9 cellular contexts compared by ENCODE assay signal in the genomic region with DNA sequence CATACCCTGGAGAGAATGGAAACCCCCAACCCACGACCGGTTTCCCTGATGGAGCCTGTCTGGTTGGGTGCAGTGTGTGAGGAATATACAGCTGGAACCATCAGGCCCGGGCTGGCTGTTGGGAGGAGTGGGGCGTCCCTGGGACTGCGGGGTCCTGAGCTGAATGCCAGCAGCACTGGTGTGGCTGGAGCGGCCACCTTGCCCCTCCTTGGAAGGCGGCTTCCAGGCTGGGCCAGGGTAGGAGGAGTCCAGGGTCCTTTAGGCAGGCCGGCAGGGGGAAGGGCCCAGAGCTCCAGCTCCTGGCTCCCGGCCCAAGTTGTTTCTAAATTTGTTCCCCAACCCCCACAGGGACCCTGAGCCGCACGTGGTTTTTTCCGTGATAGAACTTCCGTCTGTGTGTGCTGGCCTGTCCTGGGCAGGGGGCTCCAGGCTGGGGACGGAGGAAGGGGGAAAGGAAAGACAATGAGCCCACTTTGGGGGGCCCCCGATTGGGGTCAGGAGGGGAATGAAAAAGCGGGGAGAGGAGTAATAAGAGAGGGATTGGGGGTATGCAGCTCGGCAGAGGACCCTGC. TPM values are rescaled to one million over a fixed set of nuclear protein-coding genes. Genes with fewer than 3 reads are reported as not detected.
A peak's percentile ranks its signal among the peaks of the same experiment; 100 is the strongest.
DNase-seq lines count a peak whose midpoint lies in the region; ATAC-seq, FAIRE-seq and TF ChIP-seq lines count a peak whose summit lies in the region.
"Had no signal": no experiment of that assay in that cellular context is flagged by ENCODE, and none has a peak within 500 bp of the region (broad histone marks: within the 10 kb centered on the region; RNA-seq: fewer than 3 reads in every experiment).

No MANE protein-coding gene starts in this region.

- intact Hi-C loops in pancreas (cut with DNase I): loop anchor here in 1 of 3 donors (10.0 kb wide), 1 partner anchor 248 kb away; no protein-coding TSS in a partner anchor

- no peak for TF ChIP-seq EP300 in gastroesophageal sphincter (IDR thresholded peaks at IDR 0.05)

- DNase-seq in HFF-Myc (ENCODE audit: extremely low read depth, low read depth) (peak; percentile 59), WERI-Rb-1 (peak; percentile 73), pancreas (peak in 5 of 6 donors; percentile 57 to 84 (median 73)), activated gamma-delta T cell treated with Interleukin-2 at 50 U/mL for 16 hours (no peak)

- H3K4me3 ChIP-seq in HFF-Myc (replicated peaks; ENCODE audit: low read depth, low read length) (peak overlapping the region; percentile 65), WERI-Rb-1 (ENCODE audit: low read depth, low read length) (peak overlapping the region; percentile 31), gastroesophageal sphincter (peak overlapping the region in 1 of 2 donors; percentile 53), pancreas (peak overlapping the region in 3 of 4 donors; percentile 23 to 45 (median 34))

- H3K36me3 ChIP-seq in WERI-Rb-1 (peaks cover 20% of the 10 kb centered on the region), gastroesophageal sphincter (peaks cover 0 to 40% of the 10 kb centered on the region in 2 donors), pancreas (peaks cover 7 to 11% (median 11%) of the 10 kb centered on the region in 3 donors)

- TF ChIP-seq POLR2A in gastroesophageal sphincter (IDR thresholded peaks at IDR 0.05): no peak

- H3K4me1 ChIP-seq in gastroesophageal sphincter: peaks cover 0 to 42% (median 13%) of the 10 kb centered on the region in 3 donors
- H3K4me1 ChIP-seq in pancreas: peaks cover 0 to 10% (median 8%) of the 10 kb centered on the region in 3 donors

- H3K27me3 ChIP-seq in WERI-Rb-1 (ENCODE audit: insufficient read depth, low read depth, severe bottlenecking) (no peaks in the 10 kb centered on the region), gastroesophageal sphincter (peaks cover 81% of the 10 kb centered on the region), pancreas (no peaks in the 10 kb centered on the region)

- WGBS in gastroesophageal sphincter (ENCODE audit: low coverage in 1 of 2), 2 donors: 0% methylated on average over 3 of the region's 17 CpGs; no CpG with 5 or more reads in 1 of the 2 donors
- 25 to 30% methylated on average over 17 of the region's 17 CpGs for WGBS in pancreas, 2 donors

- H3K27ac ChIP-seq in 22Rv1 (peak overlapping the region; percentile 27; the same call in 1 of the 2 replicates), WERI-Rb-1 (peak overlapping the region; percentile 98), gastroesophageal sphincter (peak overlapping the region in 3 of 4 donors; percentile 78 to 85 (median 85)), pancreas (peak overlapping the region; percentile 76 to 91 (median 86))

- H3K9me3 ChIP-seq in WERI-Rb-1 (ENCODE audit: severe bottlenecking) (no peaks in the 10 kb centered on the region), gastroesophageal sphincter (no peaks in the 10 kb centered on the region), pancreas (no peaks in the 10 kb centered on the region)

- FAIRE-seq in pancreas (lab: Jason Lieb, UNC): no peak
- FAIRE-seq: colon had no signal

- ATAC-seq in gastroesophageal sphincter (peak; percentile 54), pancreas (peak; percentile 54 to 64 (median 60)), GM19324 (IDR thresholded peaks at IDR 0.05; ENCODE audit: low FRiP score, unreplicated experiment) (no peak), GM19463 (IDR thresholded peaks at IDR 0.05; ENCODE audit: unreplicated experiment) (no peak)

- no peak for TF ChIP-seq CTCF in 22Rv1 (IDR thresholded peaks at IDR 0.05)
- no peak for TF ChIP-seq CTCF in HFF-Myc (IDR thresholded peaks at IDR 0.05; ENCODE audit: low read depth, low read length, missing control alignments)
- TF ChIP-seq CTCF in WERI-Rb-1 (IDR thresholded peaks at IDR 0.05; ENCODE audit: low read depth, low read length): no peak
- TF ChIP-seq CTCF in gastroesophageal sphincter (IDR thresholded peaks at IDR 0.05): no peak
- TF ChIP-seq CTCF in pancreas (IDR thresholded peaks at IDR 0.05): no peak

RNA-seq across cellular contexts. Expression of a gene that starts 0.7 kb away (rescaled TPM):
- total RNA-seq in gastroesophageal sphincter (1 to 10 TPM; 4.7 to 7.4 (median 6.9) TPM), pancreas (1 to 10 TPM; 2.5 to 6.8 (median 4.3) TPM)
- polyA plus RNA-seq in pancreas: 1 to 10 TPM; 1.4 to 3.0 TPM

RNA-seq across cellular contexts. Expression of a gene that starts 21.7 kb away (rescaled TPM):
- 10 to 100 TPM; 36.9 to 58.8 (median 45.2) TPM for total RNA-seq in gastroesophageal sphincter
- total RNA-seq in pancreas: 10 to 100 TPM; 22.3 to 34.0 (median 29.0) TPM
- 10 to 100 TPM; 28.7 to 34.2 TPM for polyA plus RNA-seq in pancreas

RNA-seq across cellular contexts. Expression of a gene that starts 25.2 kb away (rescaled TPM):
- total RNA-seq in gastroesophageal sphincter: 10 to 100 TPM in 1 of 4 donors, 1 to 10 TPM in 3; 3.8 to 11.3 (median 4.3) TPM
- total RNA-seq in pancreas: 10 to 100 TPM in 4 of 6 donors, 1 to 10 TPM in 2; 7.5 to 23.4 (median 13.6) TPM
- 1 to 10 TPM; 1.3 to 2.7 TPM for polyA plus RNA-seq in pancreas

RNA-seq across cellular contexts. Expression of a gene that starts 25.8 kb away (rescaled TPM):
- total RNA-seq in gastroesophageal sphincter (not detected), pancreas (not detected)
- polyA plus RNA-seq in pancreas: under 1 TPM in 1 of 2 donors, not detected in 1; 0.23 TPM

RNA-seq across cellular contexts. Expression of a gene that starts 35.8 kb away (rescaled TPM):
- total RNA-seq in gastroesophageal sphincter: 100 to 1,000 TPM; 220 to 488 (median 265) TPM
- 10 to 100 TPM; 40.9 to 87.6 (median 64.7) TPM for total RNA-seq in pancreas
- 100 to 1,000 TPM in 1 of 2 donors, 10 to 100 TPM in 1; 96.2 to 143 TPM for polyA plus RNA-seq in pancreas

Comparison
In these comparisons a context has a peak if more than half of its experiments do, and no peak if none do; other contexts are left out.
1. H3K27ac ChIP-seq: peak in every context shown above with its lines; median percentile 98 in WERI-Rb-1; 86 in pancreas; 85 in gastroesophageal sphincter; 27 in 22Rv1.
2. ATAC-seq: peak in gastroesophageal sphincter (single experiment) and pancreas (4 of 4); none in GM19324 (single experiment) and GM19463 (single experiment).